Comparison of ENCODE assay signal across 1 cellular context in genomic region chr12:54039417-54040147, GRCh38.
TF ChIP-seq lines count a peak whose summit lies in the region.

No MANE protein-coding gene starts in this region.

TF ChIP-seq in endothelial cell of umbilical vein, 7 proteins besides CTCF, POLR2A, EP300 and RAD21:
- TF ChIP-seq JUN (IDR thresholded peaks at IDR 0.05; ENCODE audit: borderline replicate concordance, insufficient read depth, insufficient read length, low read depth) (no peak), EZH2 (IDR thresholded peaks at IDR 0.05; ENCODE audit: borderline replicate concordance, low read depth, low read length, severe bottlenecking) (peak; percentile 21)
